In genomic region chr18:77984178-77984577, GRCh38 we compare ENCODE assay signal across 26 cellular contexts.
"Had no signal": no experiment of that assay in that cellular context is flagged by ENCODE, and none has a peak within 500 bp of the region (broad histone marks: within the 10 kb centered on the region; RNA-seq: fewer than 3 reads in every experiment).

No MANE protein-coding gene starts in this region.

- H3K9me3 ChIP-seq: colonic mucosa, esophagus squamous epithelium, gastrocnemius medialis, left lung, lower lobe of right lung had no signal

- H3K4me3 ChIP-seq: colonic mucosa, esophagus squamous epithelium, gastrocnemius medialis, heart right ventricle, left lung, lower lobe of right lung, mucosa of descending colon had no signal

- H3K4me1 ChIP-seq: colonic mucosa, esophagus squamous epithelium, gastrocnemius medialis, heart right ventricle, left lung, lower lobe of right lung had no signal

- H3K36me3 ChIP-seq: colonic mucosa, esophagus squamous epithelium, gastrocnemius medialis, heart right ventricle, left lung, lower lobe of right lung had no signal

- H3K27me3 ChIP-seq: colonic mucosa, esophagus squamous epithelium, gastrocnemius medialis, left lung had no signal

- DNase-seq: colonic mucosa; cortex of kidney; effector CD8-positive, alpha-beta T cell; effector memory CD8-positive, alpha-beta T cell; endodermal cell; erythroblast; esophagus squamous epithelium; foreskin fibroblast; foreskin melanocyte; gastrocnemius medialis; glutamatergic neuron; head of caudate nucleus; heart right ventricle; hippocampal formation; left cardiac atrium; left lung; left ventricle myocardium superior; lower lobe of right lung; mesenchymal stem cell; mucosa of descending colon; naive B cell had no signal

- H3K27ac ChIP-seq: colonic mucosa, epithelial cell of prostate, esophagus squamous epithelium, gastrocnemius medialis, heart right ventricle, left lung, lower lobe of right lung had no signal

- ATAC-seq: effector memory CD8-positive, alpha-beta T cell; esophagus mucosa; gastrocnemius medialis; heart right ventricle; left cardiac atrium; left lung; left ventricle myocardium superior; lower lobe of right lung; mucosa of descending colon had no signal

- FAIRE-seq: endometrium, islet of Langerhans, keratinocyte had no signal
